In the genomic region with DNA sequence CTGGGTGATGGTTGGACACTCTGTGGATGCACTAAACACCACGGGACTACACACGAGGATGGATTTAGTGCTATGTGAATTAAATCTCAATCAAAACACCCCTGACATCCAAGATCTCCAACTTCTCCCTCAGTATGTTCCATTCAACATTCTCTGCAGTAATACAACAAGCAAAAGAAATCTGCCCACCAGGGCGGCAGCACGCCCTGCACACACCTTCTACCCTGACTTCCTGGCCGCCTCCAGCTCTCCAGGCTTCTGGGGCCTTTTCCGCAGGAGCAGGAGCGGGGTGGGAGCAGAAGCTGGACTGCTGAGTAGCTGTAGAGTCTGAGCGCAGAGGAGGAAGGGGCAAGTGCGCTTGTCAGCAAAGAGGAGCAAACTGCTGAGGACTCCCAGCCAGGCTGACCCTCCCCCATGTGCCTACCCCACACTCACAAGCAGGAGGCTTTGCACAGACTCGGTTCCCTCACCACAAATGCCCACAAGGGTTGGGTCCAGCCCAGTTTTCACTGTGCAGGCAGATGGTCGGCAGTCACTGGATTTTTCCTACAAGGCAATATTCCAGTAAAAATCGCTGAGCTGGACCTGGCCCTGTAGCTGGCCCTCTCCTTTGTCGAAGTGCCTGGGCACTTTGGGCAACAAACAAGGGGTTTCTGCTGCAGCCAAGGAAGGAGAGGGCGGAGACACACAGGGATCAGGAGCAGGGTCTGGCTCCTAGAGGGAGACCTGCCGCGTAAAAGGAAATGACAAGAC, we compare ENCODE assay signal across 22 cellular contexts. TPM values are rescaled to one million over a fixed set of nuclear protein-coding genes. Genes with fewer than 3 reads are reported as not detected.
DNase-seq lines count a peak whose midpoint lies in the region; TF ChIP-seq lines count a peak whose summit lies in the region.
"Had no signal": no experiment of that assay in that cellular context is flagged by ENCODE, and none has a peak within 500 bp of the region (broad histone marks: within the 10 kb centered on the region; RNA-seq: fewer than 3 reads in every experiment).

No MANE protein-coding gene starts in this region.

- in situ Hi-C loops in GM23248 (cut with MboI), result no loop called here

- H3K9ac ChIP-seq in OCI-LY1 (ENCODE audit: low read length) (no peak overlapping the region), endodermal cell (ENCODE audit: extremely low read depth, low read length, poor library complexity, severe bottlenecking) (no peak overlapping the region), GM23248 (no peak overlapping the region)

- H3K4me3 ChIP-seq in DOHH2 (ENCODE audit: low read length) (no peak overlapping the region), OCI-LY1 (ENCODE audit: low read depth, low read length, poor library complexity, severe bottlenecking) (no peak overlapping the region), endodermal cell (ENCODE audit: low read length) (no peak overlapping the region), GM23248 (no peak overlapping the region)
- H3K4me3 ChIP-seq: colonic mucosa, MG63, thyroid gland had no signal

- no peaks in the 10 kb centered on the region for H3K9me2 ChIP-seq in DOHH2 (replicated peaks; ENCODE audit: control insufficient read depth, low read length)
- H3K9me2 ChIP-seq in OCI-LY1 (ENCODE audit: low read depth, low read length), result no peaks in the 10 kb centered on the region
- H3K9me2 ChIP-seq in GM23248 (ENCODE audit: insufficient read depth), result no peaks in the 10 kb centered on the region

- WGBS in endodermal cell (ENCODE audit: insufficient coverage in 1 of 2, insufficient read length in 1 of 2), 2 experiments, result 91 to 93% methylated on average over 5 to 16 of the region's 16 CpGs
- WGBS in GM23248 (ENCODE audit: low coverage in 1 of 2, low lambda C conversion rate in 2 of 2, missing lambda C conversion rate in 2 of 2), 2 experiments, result 71 to 76% methylated on average over 16 of the region's 16 CpGs

- no peaks in the 10 kb centered on the region for H3K27me3 Mint-ChIP-seq in endodermal cell (ENCODE audit: insufficient read depth)
- H3K27me3 Mint-ChIP-seq: activated CD4-positive, alpha-beta T cell treated with anti-CD3 and anti-CD28 coated beads for 36 hours; IgD-negative memory B cell; T-cell had no signal

- H3F3A ChIP-seq in DOHH2 (ENCODE audit: control insufficient read depth, insufficient read depth), result no peaks in the 10 kb centered on the region
- H3F3A ChIP-seq in OCI-LY1 (ENCODE audit: insufficient read depth, low read length), result no peaks in the 10 kb centered on the region
- peaks cover 29% of the 10 kb centered on the region for H3F3A ChIP-seq in GM23248 (ENCODE audit: insufficient read depth)

- H3K27ac Mint-ChIP-seq in endodermal cell, result peak overlapping the region; percentile 30
- H3K27ac Mint-ChIP-seq: activated CD4-positive, alpha-beta T cell treated with anti-CD3 and anti-CD28 coated beads for 36 hours; IgD-negative memory B cell; nephron; T-cell had no signal

- peaks cover 6% of the 10 kb centered on the region; the same call in 1 of the 2 replicates for H3K79me2 ChIP-seq in DOHH2 (ENCODE audit: control insufficient read depth, low read length)
- no peaks in the 10 kb centered on the region for H3K79me2 ChIP-seq in OCI-LY1 (ENCODE audit: insufficient read depth, low read length)
- peaks cover 94% of the 10 kb centered on the region for H3K79me2 ChIP-seq in GM23248 (ENCODE audit: insufficient read depth)

- TF ChIP-seq CTCF in DOHH2 (IDR thresholded peaks at IDR 0.05; ENCODE audit: low read depth, low read length, poor library complexity, severe bottlenecking) (peak; percentile 14), OCI-LY1 (IDR thresholded peaks at IDR 0.05; ENCODE audit: low read length) (peak; percentile 15; the same call in 1 of the 2 replicates), endodermal cell (conservative IDR thresholded peaks at IDR 0.05) (peak; percentile 46)

- no peak overlapping the region for H3K4me2 ChIP-seq in DOHH2 (ENCODE audit: low read length)
- no peak overlapping the region for H3K4me2 ChIP-seq in OCI-LY1 (ENCODE audit: low read length)
- H3K4me2 ChIP-seq in GM23248 (ENCODE audit: unreplicated experiment), result no peak overlapping the region

- no peak for DNase-seq in endodermal cell
- no peak for DNase-seq in NCI-H2107 (lab: John Stamatoyannopoulos, UW)
- no peak for DNase-seq in GOT3 (lab: John Stamatoyannopoulos, UW)
- no peak for DNase-seq in GM23248
- DNase-seq: activated CD4-positive, alpha-beta T cell treated with anti-CD3 and anti-CD28 coated beads for 36 hours; colonic mucosa; left colon; MG63; NCI-H1436; NCI-H2171 treated with DMSO at 0.1 percent for 48 hours; NCI-H526; stimulated activated CD4-positive, alpha-beta T cell treated with anti-CD3 and anti-CD28 coated beads, Interleukin-2, amount 100 ng/mL, for 24 hours; stimulated activated naive CD4-positive, alpha-beta T cell; T-cell; thyroid gland had no signal

- H3K9me3 ChIP-seq in DOHH2 (ENCODE audit: control insufficient read depth, insufficient read depth, low read length) (no peaks in the 10 kb centered on the region), OCI-LY1 (ENCODE audit: low read length) (no peaks in the 10 kb centered on the region), endodermal cell (ENCODE audit: control insufficient read depth, low read length) (no peaks in the 10 kb centered on the region), GM23248 (ENCODE audit: low read depth) (no peaks in the 10 kb centered on the region)
- H3K9me3 ChIP-seq: colonic mucosa, MG63, thyroid gland had no signal

- H3K4me1 ChIP-seq in DOHH2 (ENCODE audit: control insufficient read depth, low read length) (no peaks in the 10 kb centered on the region), OCI-LY1 (ENCODE audit: insufficient read depth, low read length, severe bottlenecking) (peaks cover 2% of the 10 kb centered on the region), endodermal cell (ENCODE audit: control insufficient read depth, insufficient read depth, low read length) (no peaks in the 10 kb centered on the region), GM23248 (ENCODE audit: insufficient read depth) (peaks cover 33% of the 10 kb centered on the region)

- H3K27ac ChIP-seq in DOHH2 (ENCODE audit: low read depth, low read length) (no peak overlapping the region), OCI-LY1 (ENCODE audit: low read depth, low read length, poor library complexity, severe bottlenecking) (no peak overlapping the region), endodermal cell (ENCODE audit: low read depth, low read length) (no peak overlapping the region), GM23248 (no peak overlapping the region)
- H3K27ac ChIP-seq: C4-2B, colonic mucosa, HL-60, thyroid gland had no signal

- no peak overlapping the region for H2AFZ ChIP-seq in OCI-LY1 (ENCODE audit: low read length)
- no peak overlapping the region for H2AFZ ChIP-seq in GM23248

- H3K36me3 ChIP-seq in DOHH2 (ENCODE audit: control insufficient read depth, low read length), result peaks cover 50% of the 10 kb centered on the region
- H3K36me3 ChIP-seq in OCI-LY1 (ENCODE audit: insufficient read depth, low read length), result peaks cover 59% of the 10 kb centered on the region
- H3K36me3 ChIP-seq in endodermal cell (ENCODE audit: control insufficient read depth, insufficient read depth, low read length), result peaks cover 74% of the 10 kb centered on the region
- H3K36me3 ChIP-seq in GM23248 (ENCODE audit: low read depth), result peaks cover 15% of the 10 kb centered on the region; the same call in 1 of the 2 replicates

- H4K20me1 ChIP-seq in DOHH2 (ENCODE audit: control insufficient read depth, insufficient read depth, low read depth, low read length), result no peaks in the 10 kb centered on the region
- H4K20me1 ChIP-seq in OCI-LY1 (ENCODE audit: insufficient read depth, low read length), result no peaks in the 10 kb centered on the region
- no peaks in the 10 kb centered on the region for H4K20me1 ChIP-seq in GM23248 (ENCODE audit: insufficient read depth)

- no peaks in the 10 kb centered on the region for H3K27me3 ChIP-seq in DOHH2 (ENCODE audit: control insufficient read depth, low read length)
- H3K27me3 ChIP-seq in OCI-LY1 (ENCODE audit: insufficient read depth, low read length), result no peaks in the 10 kb centered on the region
- no peaks in the 10 kb centered on the region for H3K27me3 ChIP-seq in endodermal cell (ENCODE audit: control insufficient read depth, insufficient read depth, low read length, poor library complexity, severe bottlenecking)
- H3K27me3 ChIP-seq in GM23248 (replicated peaks; ENCODE audit: insufficient read depth), result no peaks in the 10 kb centered on the region
- H3K27me3 ChIP-seq: colonic mucosa, MG63, thyroid gland had no signal

- H3K36me3 Mint-ChIP-seq in endodermal cell (ENCODE audit: low read depth), result peaks cover 72% of the 10 kb centered on the region

- no peak overlapping the region for H3K4me3 Mint-ChIP-seq in endodermal cell
- H3K4me3 Mint-ChIP-seq: activated CD4-positive, alpha-beta T cell treated with anti-CD3 and anti-CD28 coated beads for 36 hours; IgD-negative memory B cell; nephron; T-cell had no signal

- H3K4me1 Mint-ChIP-seq in endodermal cell, result peaks cover 7% of the 10 kb centered on the region

- no peaks in the 10 kb centered on the region for H3K9me3 Mint-ChIP-seq in endodermal cell
- H3K9me3 Mint-ChIP-seq: activated naive CD4-positive, alpha-beta T cell treated with anti-CD3 and anti-CD28 coated beads, Interleukin-2, amount 50 U/mL, for 72 hours; IgD-negative memory B cell; nephron; T-cell had no signal

RNA-seq across cellular contexts. Expression of a gene that starts 22.8 kb away (rescaled TPM):
- total RNA-seq in endodermal cell, result 10 to 100 TPM; 58.7 to 61.8 TPM
- 35.7 TPM for polyA plus RNA-seq in endodermal cell (2013, experiment 1 of 2)
- 35.7 TPM for polyA plus RNA-seq in endodermal cell (2013, experiment 2 of 2)
- total RNA-seq in GM23248 (2014; rRNA removed; shearing (Covaris generic)), result 71.8 and 95.2 TPM in 2 replicates
- polyA plus RNA-seq in GM23248 (2016; fragmentation: Nextera tagmentation; extraction: Ambion mirVana), result 39.3 and 39.9 TPM in 2 replicates

RNA-seq across cellular contexts. Expression of a gene that starts 39.1 kb away (rescaled TPM):
- 10 to 100 TPM in 1 of 2 donors, 1 to 10 TPM in 1; 9.2 to 16.0 TPM for total RNA-seq in endodermal cell
- polyA plus RNA-seq in endodermal cell (2013, experiment 1 of 2), result 7.4 TPM
- 6.7 TPM for polyA plus RNA-seq in endodermal cell (2013, experiment 2 of 2)
- 5.3 and 7.6 TPM in 2 replicates for total RNA-seq in GM23248 (2014; rRNA removed; shearing (Covaris generic))
- 5.4 and 5.8 TPM in 2 replicates for polyA plus RNA-seq in GM23248 (2016; fragmentation: Nextera tagmentation; extraction: Ambion mirVana)
